In the genomic region with DNA sequence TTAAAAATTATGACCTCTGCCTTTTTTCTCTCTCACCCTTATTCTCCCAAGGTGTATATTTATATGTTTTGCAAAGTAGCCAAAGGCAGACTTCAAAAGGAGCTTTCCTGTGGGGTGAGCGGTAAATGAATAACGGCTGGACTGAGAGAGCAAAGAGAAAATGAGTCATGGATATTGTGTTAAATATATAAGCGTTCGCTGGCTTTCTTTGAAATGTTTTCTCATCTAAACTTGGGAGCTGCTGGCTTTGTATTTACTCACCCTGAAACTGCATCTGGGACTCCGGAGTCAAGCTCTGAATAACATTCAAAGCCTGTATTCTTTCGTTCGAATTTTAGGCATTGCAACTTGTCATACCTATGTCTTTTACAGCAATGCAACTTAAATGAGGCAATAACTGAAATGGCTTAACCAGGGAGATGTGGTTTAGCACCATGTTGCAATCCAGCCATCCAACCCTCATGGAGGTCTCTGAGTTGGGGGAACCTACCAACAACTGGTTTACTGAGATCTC, we compare ENCODE assay signal across 13 cellular contexts. TPM values are rescaled to one million over a fixed set of nuclear protein-coding genes. Genes with fewer than 3 reads are reported as not detected.
DNase-seq lines count a peak whose midpoint lies in the region; ATAC-seq and TF ChIP-seq lines count a peak whose summit lies in the region.
"Had no signal": no experiment of that assay in that cellular context is flagged by ENCODE, and none has a peak within 500 bp of the region (broad histone marks: within the 10 kb centered on the region; RNA-seq: fewer than 3 reads in every experiment).

No MANE protein-coding gene starts in this region.

- H3K27ac ChIP-seq in muscle layer of colon (ENCODE audit: low read depth, low read length) (peak overlapping the region; percentile 37), left lung (peak overlapping the region in 1 of 2 donors; percentile 75)
- H3K27ac ChIP-seq: cardiac muscle cell, neural progenitor cell had no signal

- TF ChIP-seq POLR2A in erythroblast (IDR thresholded peaks at IDR 0.05; ENCODE audit: low read length) = no peak

- H3K36me3 ChIP-seq in adipocyte (ENCODE audit: control insufficient read depth, insufficient read depth, low read length, severe bottlenecking) = no peaks in the 10 kb centered on the region
- H3K36me3 ChIP-seq in muscle layer of colon (ENCODE audit: insufficient read depth, low read length) = no peaks in the 10 kb centered on the region
- H3K36me3 ChIP-seq in left lung = peaks cover 0 to 5% of the 10 kb centered on the region in 2 donors
- H3K36me3 ChIP-seq: cardiac muscle cell, neural progenitor cell had no signal

- no peak for TF ChIP-seq CTCF in left lung (IDR thresholded peaks at IDR 0.05)

- peaks cover 40% of the 10 kb centered on the region for H3K4me1 ChIP-seq in adipocyte (ENCODE audit: control insufficient read depth, insufficient read depth, low read length)
- peaks cover 50% of the 10 kb centered on the region for H3K4me1 ChIP-seq in muscle layer of colon (ENCODE audit: insufficient read depth, low read length)
- peaks cover 38 to 85% of the 10 kb centered on the region in 2 donors for H3K4me1 ChIP-seq in left lung
- H3K4me1 ChIP-seq: neural progenitor cell had no signal

- H3K27me3 ChIP-seq in adipocyte (replicated peaks; ENCODE audit: control insufficient read depth, insufficient read depth, low read length) = no peaks in the 10 kb centered on the region
- H3K27me3 ChIP-seq in muscle layer of colon (ENCODE audit: control insufficient read depth in 1 of 2, insufficient read depth in 2 of 2, low read length in 2 of 2) = no peaks in the 10 kb centered on the region
- no peaks in the 10 kb centered on the region for H3K27me3 ChIP-seq in left lung
- H3K27me3 ChIP-seq: cardiac muscle cell, neural progenitor cell had no signal

- ATAC-seq in left lung (no peak), GM18858 (IDR thresholded peaks at IDR 0.05; ENCODE audit: unreplicated experiment) (no peak)

- intact Hi-C loops in left lung (cut with DNase I) = no loop called here

- no peak overlapping the region for H3K4me3 ChIP-seq in adipocyte (ENCODE audit: low read length)
- H3K4me3 ChIP-seq in muscle layer of colon (ENCODE audit: low read depth in 1 of 2, low read length in 2 of 2) = no peak overlapping the region
- no peak overlapping the region for H3K4me3 ChIP-seq in left lung
- H3K4me3 ChIP-seq: cardiac muscle cell, neural progenitor cell had no signal

- H3K9ac ChIP-seq in adipocyte (ENCODE audit: low read length) (no peak overlapping the region), muscle layer of colon (ENCODE audit: low read length) (no peak overlapping the region)
- H3K9ac ChIP-seq: neural progenitor cell had no signal

- H3K9me3 ChIP-seq in adipocyte (ENCODE audit: control insufficient read depth, low read length) (no peaks in the 10 kb centered on the region), muscle layer of colon (ENCODE audit: low read length) (no peaks in the 10 kb centered on the region), left lung (no peaks in the 10 kb centered on the region)

- DNase-seq in DMS53 (lab: John Stamatoyannopoulos, UW) (peak; percentile 67), NCI-H446 treated with DMSO at 0.1 percent for 48 hours (lab: John Stamatoyannopoulos, UW) (peak; percentile 34), adipocyte (ENCODE audit: low read depth) (peak; percentile 75), erythroblast (lab: John Stamatoyannopoulos, UW) (no peak), left lung (no peak), NCI-H1436 (lab: John Stamatoyannopoulos, UW) (no peak)
- DNase-seq: activated CD4-positive, CD25-positive, alpha-beta regulatory T cell treated with anti-CD3 and anti-CD28 coated beads, Interleukin-2, amount 50 U/mL, for 72 hours; DND-41; NCI-H82 had no signal

RNA-seq across cellular contexts. Expression of a gene that starts 32.0 kb away (rescaled TPM):
- total RNA-seq in left lung = 10 to 100 TPM; 52.5 to 67.4 TPM

Comparison
In these comparisons a context has a peak if more than half of its experiments do, and no peak if none do; other contexts are left out.
1. DNase-seq: peak in DMS53 (single experiment), NCI-H446 treated with DMSO at 0.1 percent for 48 hours (single experiment) and adipocyte (single experiment); none in erythroblast (0 of 2), left lung (0 of 2) and NCI-H1436 (single experiment).